Comparison of ENCODE assay signal across 14 cellular contexts in genomic region chr9:83154821-83155220, GRCh38.
DNase-seq lines count a peak whose midpoint lies in the region; ATAC-seq, FAIRE-seq and TF ChIP-seq lines count a peak whose summit lies in the region.
"Had no signal": no experiment of that assay in that cellular context is flagged by ENCODE, and none has a peak within 500 bp of the region (broad histone marks: within the 10 kb centered on the region; RNA-seq: fewer than 3 reads in every experiment).

No MANE protein-coding gene starts in this region.

- no peak for FAIRE-seq in pancreas (lab: Jason Lieb, UNC)

- WGBS in pancreas, 2 donors, result 60 to 78% methylated on average over 2 of the region's 2 CpGs

- TF ChIP-seq CTCF in astrocyte of the cerebellum (IDR thresholded peaks at IDR 0.05; ENCODE audit: low read depth, low read length, missing control alignments) (no peak), pancreas (IDR thresholded peaks at IDR 0.05) (no peak)

- H3K4me1 ChIP-seq in pancreas, result peaks cover 20 to 36% (median 28%) of the 10 kb centered on the region in 3 donors
- H3K4me1 ChIP-seq: SJSA1 had no signal

- peak; percentile 6 for ATAC-seq in GM18861 (IDR thresholded peaks at IDR 0.05; ENCODE audit: unreplicated experiment)
- ATAC-seq in HG03066 (IDR thresholded peaks at IDR 0.05; ENCODE audit: low read depth, unreplicated experiment), result peak; percentile 19
- ATAC-seq in pancreas, result peak; percentile 71 to 88 (median 83)
- ATAC-seq in HG02938 (IDR thresholded peaks at IDR 0.05; ENCODE audit: unreplicated experiment), result no peak
- ATAC-seq: left ventricle myocardium superior had no signal

- no peak overlapping the region for H3K4me3 ChIP-seq in astrocyte of the cerebellum (ENCODE audit: low read depth, low read length)
- H3K4me3 ChIP-seq in pancreas, result no peak overlapping the region
- H3K4me3 ChIP-seq: SJSA1 had no signal

- in situ Hi-C loops in astrocyte of the cerebellum (cut with HindIII; ENCODE audit: low sequenced_read_pairs), result no loop called here

- no peaks in the 10 kb centered on the region for H3K36me3 ChIP-seq in pancreas
- H3K36me3 ChIP-seq: SJSA1 had no signal

- no peaks in the 10 kb centered on the region for H3K27me3 ChIP-seq in pancreas
- H3K27me3 ChIP-seq: SJSA1 had no signal

- intact Hi-C loops in pancreas (cut with DNase I), result no loop called here

- peak overlapping the region; percentile 77 to 86 (median 82) for H3K27ac ChIP-seq in pancreas
- H3K27ac ChIP-seq: SJSA1 had no signal

- no peaks in the 10 kb centered on the region for H3K9me3 ChIP-seq in pancreas
- H3K9me3 ChIP-seq: SJSA1 had no signal

- DNase-seq in astrocyte of the cerebellum (ENCODE audit: low read depth) (peak; percentile 61), pancreas (peak in 4 of 6 donors; percentile 27 to 64 (median 44)), HCEC 1CT (no peak), Ammon's horn (ENCODE audit: low spot score) (no peak), DMS79 (lab: John Stamatoyannopoulos, UW) (no peak)
- DNase-seq: activated CD4-positive, CD25-positive, alpha-beta regulatory T cell treated with anti-CD3 and anti-CD28 coated beads, Interleukin-2, amount 50 U/mL, for 72 hours; C1 segment of cervical spinal cord; left ventricle myocardium superior; NCI-H524; stimulated activated CD4-positive, alpha-beta T cell treated with anti-CD3 and anti-CD28 coated beads, Interleukin-4, amount 100 ng/mL, for 1 hour had no signal

Comparison
In these comparisons a context has a peak if more than half of its experiments do, and no peak if none do; other contexts are left out.
1. DNase-seq: peak in astrocyte of the cerebellum (single experiment) and pancreas (4 of 6); none in HCEC 1CT (single experiment), Ammon's horn (single experiment) and DMS79 (single experiment).